In genomic region chr9:92610470-92611420, GRCh38 we compare ENCODE assay signal across 18 cellular contexts. TPM values are rescaled to one million over a fixed set of nuclear protein-coding genes. Genes with fewer than 3 reads are reported as not detected.
A peak's percentile ranks its signal among the peaks of the same experiment; 100 is the strongest.
DNase-seq lines count a peak whose midpoint lies in the region; ATAC-seq, FAIRE-seq and TF ChIP-seq lines count a peak whose summit lies in the region.
"Had no signal": no experiment of that assay in that cellular context is flagged by ENCODE, and none has a peak within 500 bp of the region (broad histone marks: within the 10 kb centered on the region; RNA-seq: fewer than 3 reads in every experiment).

No MANE protein-coding gene starts in this region.

- DNase-seq in RWPE1 (ENCODE audit: low spot score) (no peak), stomach (no peak), H54 (ENCODE audit: insufficient read length, low spot score) (no peak), cortex of kidney (lab: John Stamatoyannopoulos, UW) (no peak)
- DNase-seq: activated naive CD8-positive, alpha-beta T cell treated with anti-CD3 and anti-CD28 coated beads, Interleukin-2, amount 10 ng/mL, durations not matched to agents 7 days and 5 days; CD8-positive, alpha-beta T cell; GDM1; mesendoderm; NCI-H1436 treated with DMSO at 0.1 percent for 48 hours; OCI-M1; stimulated activated CD4-positive, alpha-beta T cell treated with anti-CD3 and anti-CD28 coated beads, Interleukin-2, amount 100 ng/mL, for 48 hours; SW 1271 had no signal

- H3K36me3 ChIP-seq in esophagus (ENCODE audit: control insufficient read depth in 2 of 2, insufficient read depth in 2 of 2, low read length in 1 of 2) (peaks cover 5 to 22% of the 10 kb centered on the region in 2 donors), mucosa of rectum (ENCODE audit: control insufficient read depth in 2 of 2, insufficient read depth in 2 of 2, low read length in 2 of 2) (peaks cover 24% of the 10 kb centered on the region in 2 donors), stomach (peaks cover 4 to 50% (median 49%) of the 10 kb centered on the region in 4 donors)

- TF ChIP-seq POLR2A in stomach (IDR thresholded peaks at IDR 0.05) = no peak
- no peak for TF ChIP-seq POLR2A in H54 (IDR thresholded peaks at IDR 0.05; ENCODE audit: low read depth, low read length)

- POLR2A ChIA-PET in RWPE1 (lab: Yijun Ruan, JAX; ENCODE audit: low non-redundant PET) = no interaction called here

- TF ChIP-seq CTCF in RWPE1 (conservative IDR thresholded peaks at IDR 0.05; ENCODE audit: low read depth) = no peak
- no peak for TF ChIP-seq CTCF in stomach (IDR thresholded peaks at IDR 0.05)

- H3K4me3 ChIP-seq in esophagus (ENCODE audit: low read depth in 1 of 2, low read length in 2 of 2) (no peak overlapping the region), mucosa of rectum (ENCODE audit: low read length in 2 of 2) (no peak overlapping the region), stomach (no peak overlapping the region)
- H3K4me3 ChIP-seq: coronary artery had no signal

- 91 to 94% methylated on average over 32 of the region's 32 CpGs for WGBS in esophagus, 2 donors
- WGBS in stomach, 5 donors = 85 to 94% (median 89%) methylated on average over 30 to 32 of the region's 32 CpGs

- intact Hi-C loops in stomach (cut with DNase I; ENCODE audit: low total_unique reads) = no loop called here

- FAIRE-seq in H54 (lab: Jason Lieb, UNC) = no peak

- H3K9ac ChIP-seq in mucosa of rectum (ENCODE audit: low read depth in 1 of 2, low read length in 2 of 2) = peak overlapping the region in 1 of 2 donors; percentile 6

- CTCF ChIA-PET in RWPE1 (lab: Yijun Ruan, JAX) = interaction anchor here (0.5 kb wide), 1 partner anchor 745 kb away, joined by 4 read pairs; no protein-coding TSS in a partner anchor

- H3K27ac ChIP-seq in RWPE1 (peak overlapping the region; percentile 58), esophagus (ENCODE audit: low read depth in 2 of 2, low read length in 1 of 2) (peak overlapping the region; percentile 84 to 88), mucosa of rectum (ENCODE audit: low read depth in 2 of 2, low read length in 2 of 2) (peak overlapping the region; percentile 56 to 68), stomach (peak overlapping the region; percentile 16 to 71 (median 55))
- H3K27ac ChIP-seq: VCaP had no signal

- no peak for TF ChIP-seq EP300 in stomach (IDR thresholded peaks at IDR 0.05)

- peaks cover 11 to 23% of the 10 kb centered on the region in 2 donors for H3K4me1 ChIP-seq in esophagus (ENCODE audit: control insufficient read depth in 2 of 2, insufficient read depth in 2 of 2, low read length in 1 of 2)
- peaks cover 2 to 8% of the 10 kb centered on the region in 2 donors for H3K4me1 ChIP-seq in mucosa of rectum (ENCODE audit: control insufficient read depth in 2 of 2, insufficient read depth in 2 of 2, low read length in 2 of 2)
- H3K4me1 ChIP-seq in stomach = peaks cover 0 to 49% (median 28%) of the 10 kb centered on the region in 4 donors

- H3K27me3 ChIP-seq in esophagus (ENCODE audit: control insufficient read depth in 1 of 2, insufficient read depth in 2 of 2, low read length in 2 of 2) (no peaks in the 10 kb centered on the region), mucosa of rectum (ENCODE audit: control insufficient read depth in 2 of 2, insufficient read depth in 2 of 2, low read length in 2 of 2) (no peaks in the 10 kb centered on the region), stomach (no peaks in the 10 kb centered on the region)

- ATAC-seq in HG03045 (IDR thresholded peaks at IDR 0.05; ENCODE audit: unreplicated experiment) (no peak), GM19463 (IDR thresholded peaks at IDR 0.05; ENCODE audit: unreplicated experiment) (no peak)
- ATAC-seq: CD8-positive, alpha-beta T cell had no signal

- H3K9me3 ChIP-seq in esophagus (ENCODE audit: control insufficient read depth in 2 of 2, insufficient read depth in 1 of 2, low read depth in 1 of 2, low read length in 1 of 2) = no peaks in the 10 kb centered on the region
- H3K9me3 ChIP-seq in mucosa of rectum (ENCODE audit: control insufficient read depth in 2 of 2, low read length in 2 of 2) = no peaks in the 10 kb centered on the region
- H3K9me3 ChIP-seq in stomach = no peaks in the 10 kb centered on the region

RNA-seq across cellular contexts. Expression of gene IPPK, which starts 59.2 kb away (rescaled TPM):
- 10 to 100 TPM; 18.7 to 41.1 TPM for polyA plus RNA-seq in esophagus
- total RNA-seq in stomach = 10 to 100 TPM in 4 of 5 donors, 1 to 10 TPM in 1; 1.4 to 14.6 (median 11.6) TPM
- 10 to 100 TPM in 1 of 3 donors, 1 to 10 TPM in 2; 2.7 to 17.1 (median 6.0) TPM for polyA plus RNA-seq in stomach
